ENCODE assay signal across 1 cellular context in the genomic region with DNA sequence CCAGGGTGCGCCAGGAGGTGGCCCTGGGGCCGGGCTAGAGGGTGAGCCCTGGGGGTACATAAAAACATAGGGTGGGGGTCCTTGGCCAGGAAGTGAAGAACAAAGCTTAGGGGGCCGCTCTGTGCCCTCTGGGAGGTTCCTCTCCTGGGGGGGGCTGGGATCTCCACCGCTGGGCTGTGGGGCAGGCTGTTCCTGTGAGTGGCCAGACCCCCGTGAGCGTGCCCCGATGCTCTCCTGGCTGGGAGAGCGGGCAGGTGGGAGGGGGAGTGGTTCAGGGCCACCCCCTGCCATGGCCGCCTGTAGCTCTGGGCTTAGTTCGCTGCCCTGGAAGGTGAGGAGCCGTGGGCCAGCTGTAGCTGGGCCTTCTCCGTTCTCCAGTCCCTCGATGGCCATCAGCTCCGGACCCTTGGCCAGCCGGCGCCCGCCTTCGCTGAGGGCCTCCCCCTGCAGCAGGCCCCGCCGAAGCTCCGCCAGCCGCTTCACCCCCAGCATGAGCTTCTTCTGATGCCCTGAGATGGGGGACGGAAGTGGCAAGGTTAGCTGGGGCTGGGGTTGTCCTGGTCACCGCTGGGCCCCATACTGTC.
TF ChIP-seq lines count a peak whose summit lies in the region.

No MANE protein-coding gene starts in this region.

TF ChIP-seq in HepG2, 621 proteins besides CTCF, POLR2A, EP300 and RAD21:
- TF ChIP-seq, protein P1, sequence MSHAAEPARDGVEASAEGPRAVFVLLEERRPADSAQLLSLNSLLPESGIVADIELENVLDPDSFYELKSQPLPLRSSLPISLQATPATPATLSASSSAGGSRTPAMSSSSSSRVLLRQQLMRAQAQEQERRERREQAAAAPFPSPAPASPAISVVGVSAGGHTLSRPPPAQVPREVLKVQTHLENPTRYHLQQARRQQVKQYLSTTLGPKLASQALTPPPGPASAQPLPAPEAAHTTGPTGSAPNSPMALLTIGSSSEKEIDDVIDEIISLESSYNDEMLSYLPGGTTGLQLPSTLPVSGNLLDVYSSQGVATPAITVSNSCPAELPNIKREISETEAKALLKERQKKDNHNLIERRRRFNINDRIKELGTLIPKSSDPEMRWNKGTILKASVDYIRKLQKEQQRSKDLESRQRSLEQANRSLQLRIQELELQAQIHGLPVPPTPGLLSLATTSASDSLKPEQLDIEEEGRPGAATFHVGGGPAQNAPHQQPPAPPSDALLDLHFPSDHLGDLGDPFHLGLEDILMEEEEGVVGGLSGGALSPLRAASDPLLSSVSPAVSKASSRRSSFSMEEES (CRISPR knock-in tag; IDR thresholded peaks at IDR 0.05): no peak
- peak; percentile 50; the same call in 1 of the 2 replicates for TF ChIP-seq RBFOX2 (IDR thresholded peaks at IDR 0.05; ENCODE audit: low read depth, low read length)
